ENCODE assay signal across 8 cellular contexts in the genomic region with DNA sequence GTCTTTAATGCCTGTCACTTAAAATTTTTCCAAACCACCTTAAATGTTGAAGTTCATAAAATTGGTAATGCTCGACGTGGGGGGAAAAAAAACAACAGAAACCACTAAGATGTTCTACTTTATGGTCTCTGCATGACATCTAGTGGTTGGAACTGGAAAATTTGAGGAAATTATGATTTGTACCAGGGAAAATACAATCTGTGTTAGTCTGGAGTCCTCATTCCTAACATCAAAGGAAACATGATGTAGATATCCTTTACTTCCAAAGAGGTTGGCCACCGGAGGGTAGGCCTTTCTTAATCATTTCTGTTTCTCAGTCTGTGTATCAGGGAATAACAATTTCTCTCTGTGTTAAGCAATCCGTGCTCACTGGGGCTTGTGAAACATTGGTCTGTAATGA.
DNase-seq lines count a peak whose midpoint lies in the region; ATAC-seq and TF ChIP-seq lines count a peak whose summit lies in the region.
"Not testable (repeated sequence)": the region's sequence is repeated elsewhere in the genome, so short reads cannot be mapped to it uniquely, and the experiment has no call there.

No MANE protein-coding gene starts in this region.

- H2AFZ ChIP-seq in MM.1S (ENCODE audit: low read length); PC-3 (ENCODE audit: low read length); parathyroid adenoma: not testable (repeated sequence)

- not testable (repeated sequence) for H3F3A ChIP-seq in MM.1S (ENCODE audit: insufficient read depth, low read length); PC-3 (ENCODE audit: low read length, unreplicated experiment)

- not testable (repeated sequence) for TF ChIP-seq POLR2A in esophagus squamous epithelium (IDR thresholded peaks at IDR 0.05); uterus (IDR thresholded peaks at IDR 0.05)

- not testable (repeated sequence) for H3K79me2 ChIP-seq in MM.1S (ENCODE audit: low read length); PC-3 (ENCODE audit: low read length); parathyroid adenoma

- intact Hi-C loops in PC-3 (cut with micrococcal nuclease), result loop anchor here (1.0 to 10.0 kb wide), 7 partner anchors 285 to 1202 kb away; no protein-coding TSS in a partner anchor
- intact Hi-C loops in esophagus squamous epithelium (cut with DNase I); uterus (cut with DNase I; ENCODE audit: low total_unique reads): not testable (repeated sequence)

- ATAC-seq in PC-3, result peak; percentile 62

- not testable (repeated sequence) for H3K4me3 ChIP-seq in MM.1S (ENCODE audit: low read length); PC-3 (ENCODE audit: low read length); astrocyte of the cerebellum (ENCODE audit: low read depth, low read length); esophagus squamous epithelium; parathyroid adenoma (ENCODE audit: low read depth, low read length); uterus

- WGBS in esophagus squamous epithelium, 2 donors, result 14 to 18% methylated on average over 4 of the region's 4 CpGs

- not testable (repeated sequence) for H3K27ac ChIP-seq in MM.1S (ENCODE audit: low read length); PC-3 (ENCODE audit: low read length); parathyroid adenoma
- peak overlapping the region in 2 of 4 donors; percentile 4 to 7 for H3K27ac ChIP-seq in esophagus squamous epithelium
- peak overlapping the region; percentile 28 to 45 for H3K27ac ChIP-seq in uterus

- POLR2A ChIA-PET in PC-3 (lab: Charles Lee; ENCODE audit: unreplicated experiment), result not testable (repeated sequence)

- not testable (repeated sequence) for H4K20me1 ChIP-seq in MM.1S (ENCODE audit: insufficient read depth, low read length); PC-3 (ENCODE audit: low read length)

- not testable (repeated sequence) for H3K9me3 ChIP-seq in MM.1S (replicated peaks; ENCODE audit: insufficient read depth, low read length); PC-3 (ENCODE audit: low read length); esophagus squamous epithelium; parathyroid adenoma (ENCODE audit: control insufficient read depth, low read length); uterus

- H3K36me3 ChIP-seq in MM.1S (replicated peaks; ENCODE audit: insufficient read depth, low read length); PC-3 (ENCODE audit: low read depth, low read length); esophagus squamous epithelium; parathyroid adenoma (ENCODE audit: control insufficient read depth, insufficient read depth, low read length); uterus: not testable (repeated sequence)

- H3K9ac ChIP-seq in MM.1S (ENCODE audit: low read length); PC-3 (ENCODE audit: low read length); parathyroid adenoma: not testable (repeated sequence)

- CTCF ChIA-PET in PC-3 (lab: Charles Lee), result not testable (repeated sequence)

- H3K4me1 ChIP-seq in MM.1S (ENCODE audit: low read length); PC-3 (ENCODE audit: insufficient read depth, low read length); esophagus squamous epithelium; parathyroid adenoma; uterus: not testable (repeated sequence)

- H3K4me2 ChIP-seq in MM.1S (ENCODE audit: low read depth, low read length); PC-3 (ENCODE audit: low read length); parathyroid adenoma (ENCODE audit: low read length): not testable (repeated sequence)

- not testable (repeated sequence) for H3K27me3 ChIP-seq in MM.1S (replicated peaks; ENCODE audit: insufficient read depth, low read length); PC-3 (ENCODE audit: low read length); esophagus squamous epithelium; parathyroid adenoma (ENCODE audit: control insufficient read depth, insufficient read depth, low read length); uterus

- not testable (repeated sequence) for H3K9me2 ChIP-seq in MM.1S (replicated peaks; ENCODE audit: insufficient read depth, low read length); PC-3 (replicated peaks; ENCODE audit: low read length)

- DNase-seq in ELR (ENCODE audit: low read depth) (peak; percentile 53), MM.1S (peak; percentile 30), PC-3 (peak; percentile 65), astrocyte of the cerebellum (ENCODE audit: low read depth) (peak; percentile 29), iris pigment epithelial cell (ENCODE audit: low read depth) (peak; percentile 45), uterus (peak in 1 of 2 donors; percentile 33)
- DNase-seq in esophagus squamous epithelium (lab: John Stamatoyannopoulos, UW), result not testable (repeated sequence)

- TF ChIP-seq CTCF in MM.1S (IDR thresholded peaks at IDR 0.05; ENCODE audit: low read length) (peak; percentile 39), PC-3 (conservative IDR thresholded peaks at IDR 0.05; ENCODE audit: low read depth, low read length) (peak; percentile 60; the same call in 1 of the 2 replicates), astrocyte of the cerebellum (IDR thresholded peaks at IDR 0.05; ENCODE audit: low read depth, low read length, missing control alignments) (peak; percentile 29), esophagus squamous epithelium (IDR thresholded peaks at IDR 0.05) (peak in 4 of 6 experiments; percentile 31 to 54 (median 50)), parathyroid adenoma (IDR thresholded peaks at IDR 0.05) (peak; percentile 36), uterus (IDR thresholded peaks at IDR 0.05) (peak; percentile 64 to 85 (median 76))

- BruUV-seq in PC-3 (replicated peaks; lab: Mats Ljungman, UMichigan), result not testable (repeated sequence)

- in situ Hi-C loops in astrocyte of the cerebellum (cut with HindIII; ENCODE audit: low sequenced_read_pairs), result not testable (repeated sequence)
